14 cellular contexts compared by ENCODE assay signal in the genomic region with DNA sequence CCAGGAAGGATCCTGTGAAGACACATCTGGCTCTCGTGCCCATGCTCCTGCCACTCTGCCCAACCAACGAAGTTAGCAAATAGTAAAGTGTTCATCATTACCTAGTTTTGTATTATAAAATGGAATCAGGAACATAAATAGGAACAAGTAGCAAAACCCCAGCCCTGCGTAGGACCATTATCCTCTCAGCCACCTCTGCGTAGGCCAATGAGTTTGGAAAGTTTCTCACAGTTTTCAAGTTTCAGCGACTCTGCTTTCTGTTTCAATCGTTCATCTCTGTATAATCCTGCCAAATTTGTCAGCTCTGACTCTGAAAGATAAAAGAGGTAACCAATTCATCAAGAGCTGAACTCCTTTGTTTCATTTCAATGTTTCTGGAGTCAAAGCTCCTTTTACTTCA. TPM values are rescaled to one million over a fixed set of nuclear protein-coding genes. Genes with fewer than 3 reads are reported as not detected.
DNase-seq lines count a peak whose midpoint lies in the region; ATAC-seq and TF ChIP-seq lines count a peak whose summit lies in the region.
"Had no signal": no experiment of that assay in that cellular context is flagged by ENCODE, and none has a peak within 500 bp of the region (broad histone marks: within the 10 kb centered on the region; RNA-seq: fewer than 3 reads in every experiment).

No MANE protein-coding gene starts in this region.

- peaks cover 37% of the 10 kb centered on the region for H3K4me1 Mint-ChIP-seq in activated T-helper 17 cell treated with anti-CD3 and anti-CD28 coated beads, Interleukin-2, amount 50 U/mL, for 72 hours

- intact Hi-C loops in sigmoid colon (cut with DNase I): no loop called here

- TF ChIP-seq CTCF in sigmoid colon (IDR thresholded peaks at IDR 0.05): no peak

- no peaks in the 10 kb centered on the region for H3K9me3 ChIP-seq in sigmoid colon
- H3K9me3 ChIP-seq: prostate gland, tibial artery had no signal

- peak overlapping the region in 3 of 4 donors; percentile 54 to 78 (median 58) for H3K27ac ChIP-seq in sigmoid colon

- peak; percentile 52 for DNase-seq in activated CD4-positive, alpha-beta T cell treated with anti-CD3 and anti-CD28 coated beads for 48 hours
- DNase-seq in activated CD4-positive, alpha-beta T cell treated with anti-CD3 and anti-CD28 coated beads for 1 hour: no peak
- DNase-seq in sigmoid colon (no peak), NCI-H524 (lab: John Stamatoyannopoulos, UW) (no peak), NCI-H2029 (lab: John Stamatoyannopoulos, UW) (no peak), cortex of kidney (lab: John Stamatoyannopoulos, UW) (no peak)
- DNase-seq: activated CD8-positive, alpha-beta memory T cell treated with anti-CD3 and anti-CD28 coated beads for 24 hours; mesenchymal stem cell; tibial artery had no signal

- TF ChIP-seq POLR2A in sigmoid colon (IDR thresholded peaks at IDR 0.05): no peak

- TF ChIP-seq EP300 in sigmoid colon (IDR thresholded peaks at IDR 0.05): no peak

- H3K4me3 Mint-ChIP-seq in activated T-helper 17 cell treated with anti-CD3 and anti-CD28 coated beads, Interleukin-2, amount 50 U/mL, for 72 hours: peak overlapping the region; percentile 86

- H3K36me3 Mint-ChIP-seq in activated T-helper 17 cell treated with anti-CD3 and anti-CD28 coated beads, Interleukin-2, amount 50 U/mL, for 72 hours (ENCODE audit: low read depth): peaks cover 73% of the 10 kb centered on the region

- peak; percentile 56 for ATAC-seq in GM18870 (IDR thresholded peaks at IDR 0.05; ENCODE audit: unreplicated experiment)
- ATAC-seq in activated T-helper 17 cell treated with anti-CD3 and anti-CD28 coated beads, Interleukin-2, amount 50 U/mL, for 72 hours (replicated peaks): peak; percentile 65

- H3K9me3 Mint-ChIP-seq in activated T-helper 17 cell treated with anti-CD3 and anti-CD28 coated beads, Interleukin-2, amount 50 U/mL, for 72 hours: no peaks in the 10 kb centered on the region

- H3K27ac Mint-ChIP-seq in activated T-helper 17 cell treated with anti-CD3 and anti-CD28 coated beads, Interleukin-2, amount 50 U/mL, for 72 hours: peak overlapping the region; percentile 99

- H3K4me3 ChIP-seq in sigmoid colon: no peak overlapping the region
- H3K4me3 ChIP-seq: prostate gland, tibial artery had no signal

- no peaks in the 10 kb centered on the region for H3K27me3 Mint-ChIP-seq in activated T-helper 17 cell treated with anti-CD3 and anti-CD28 coated beads, Interleukin-2, amount 50 U/mL, for 72 hours

- WGBS in sigmoid colon, 2 donors: 81 to 88% methylated on average over 6 of the region's 6 CpGs

- no peaks in the 10 kb centered on the region for H3K27me3 ChIP-seq in sigmoid colon
- H3K27me3 ChIP-seq: tibial artery had no signal

- peaks cover 0 to 69% (median 63%) of the 10 kb centered on the region in 4 donors for H3K4me1 ChIP-seq in sigmoid colon
- H3K4me1 ChIP-seq: prostate gland had no signal

- H3K36me3 ChIP-seq in sigmoid colon: peaks cover 0 to 8% (median 0%) of the 10 kb centered on the region in 4 donors
- H3K36me3 ChIP-seq: prostate gland had no signal

RNA-seq across cellular contexts. Expression of gene SPATA24, which starts 10.1 kb away (rescaled TPM):
- 1 to 10 TPM; 5.6 to 9.2 TPM for total RNA-seq in activated T-helper 17 cell treated with anti-CD3 and anti-CD28 coated beads, Interleukin-2, amount 50 U/mL, for 72 hours
- 1 to 10 TPM; 1.4 to 7.9 (median 2.0) TPM for total RNA-seq in sigmoid colon
- polyA plus RNA-seq in sigmoid colon: 1 to 10 TPM; 7.3 to 9.0 (median 7.9) TPM

RNA-seq across cellular contexts. Expression of gene PROB1, which starts 19.1 kb away (rescaled TPM):
- 1 to 10 TPM; 4.7 to 6.4 TPM for total RNA-seq in activated T-helper 17 cell treated with anti-CD3 and anti-CD28 coated beads, Interleukin-2, amount 50 U/mL, for 72 hours
- total RNA-seq in sigmoid colon: under 1 TPM; 0.16 to 0.55 (median 0.31) TPM
- 1 to 10 TPM in 1 of 3 donors, under 1 TPM in 2; under 0.01 to 1.8 (median 0.69) TPM for polyA plus RNA-seq in sigmoid colon

RNA-seq across cellular contexts. Expression of gene MZB1, which starts 24.2 kb away (rescaled TPM):
- 10 to 100 TPM; 39.9 to 55.2 TPM for total RNA-seq in activated T-helper 17 cell treated with anti-CD3 and anti-CD28 coated beads, Interleukin-2, amount 50 U/mL, for 72 hours
- total RNA-seq in sigmoid colon: 1 to 10 TPM in 1 of 4 donors, not detected in 3; 2.2 TPM
- polyA plus RNA-seq in sigmoid colon: 10 to 100 TPM in 1 of 3 donors, 1 to 10 TPM in 2; 2.4 to 29.2 (median 3.9) TPM
- total RNA-seq: A172, bronchial epithelial cell had no signal

RNA-seq across cellular contexts. Expression of gene DNAJC18, which starts 25.4 kb away (rescaled TPM):
- total RNA-seq in activated T-helper 17 cell treated with anti-CD3 and anti-CD28 coated beads, Interleukin-2, amount 50 U/mL, for 72 hours: 10 to 100 TPM; 23.4 to 41.5 TPM
- 10 to 100 TPM in 2 of 4 donors, 1 to 10 TPM in 2; 6.8 to 12.5 (median 10.0) TPM for total RNA-seq in sigmoid colon
- 1 to 10 TPM; 1.2 to 2.8 (median 1.8) TPM for polyA plus RNA-seq in sigmoid colon

RNA-seq across cellular contexts. Expression of gene SLC23A1, which starts 30.9 kb away (rescaled TPM):
- total RNA-seq in activated T-helper 17 cell treated with anti-CD3 and anti-CD28 coated beads, Interleukin-2, amount 50 U/mL, for 72 hours: 1 to 10 TPM in 1 of 2 donors, under 1 TPM in 1; 0.95 to 1.6 TPM
- not detected for total RNA-seq in sigmoid colon
- polyA plus RNA-seq in sigmoid colon: 1 to 10 TPM in 2 of 3 donors, under 1 TPM in 1; 0.60 to 2.1 (median 1.7) TPM
- total RNA-seq: A172, bronchial epithelial cell had no signal

Comparison
In these comparisons a context has a peak if more than half of its experiments do, and no peak if none do; other contexts are left out.
1. RNA of gene MZB1, which starts 24.2 kb away (total RNA-seq): 39.9 to 55.2 TPM in activated T-helper 17 cell treated with anti-CD3 and anti-CD28 coated beads, Interleukin-2, amount 50 U/mL, for 72 hours; 2.2 TPM in sigmoid colon; every median in the first group is over 10 times any median in the second.